Comparison of ENCODE assay signal across 9 cellular contexts in genomic region chr7:87151002-87151505, GRCh38. TPM values are rescaled to one million over a fixed set of nuclear protein-coding genes. Genes with fewer than 3 reads are reported as not detected.
A peak's percentile ranks its signal among the peaks of the same experiment; 100 is the strongest.
DNase-seq lines count a peak whose midpoint lies in the region; ATAC-seq, FAIRE-seq and TF ChIP-seq lines count a peak whose summit lies in the region.
"Had no signal": no experiment of that assay in that cellular context is flagged by ENCODE, and none has a peak within 500 bp of the region (broad histone marks: within the 10 kb centered on the region; RNA-seq: fewer than 3 reads in every experiment).

No MANE protein-coding gene starts in this region.

- H3K36me3 ChIP-seq in BLaER1 (no peaks in the 10 kb centered on the region), KOPT-K1 (ENCODE audit: insufficient read depth, low read length) (peaks cover 14% of the 10 kb centered on the region; the same call in 1 of the 2 replicates), neural cell (ENCODE audit: insufficient read depth, low read length) (no peaks in the 10 kb centered on the region), mucosa of descending colon (ENCODE audit: low read depth) (no peaks in the 10 kb centered on the region)

- peaks cover 32% of the 10 kb centered on the region for H3K4me1 Mint-ChIP-seq in chondrocyte (ENCODE audit: low read depth)

- peaks cover 3% of the 10 kb centered on the region for H3F3A ChIP-seq in neural cell (ENCODE audit: insufficient read depth, low read length, poor library complexity, severe bottlenecking)

- DNase-seq in chondrocyte (ENCODE audit: low spot score) (no peak), mucosa of descending colon (no peak), RKO (ENCODE audit: low spot score) (no peak), H54 (ENCODE audit: insufficient read length, low spot score) (no peak), NCI-H2171 treated with DMSO at 0.1 percent for 48 hours (lab: John Stamatoyannopoulos, UW) (no peak)
- DNase-seq: effector CD8-positive, alpha-beta T cell had no signal

- no peaks in the 10 kb centered on the region for H3K9me3 Mint-ChIP-seq in chondrocyte (ENCODE audit: low read depth)

- peaks cover 33% of the 10 kb centered on the region for H3K79me2 ChIP-seq in neural cell (replicated peaks; ENCODE audit: insufficient read depth, low read length)

- H3K27me3 Mint-ChIP-seq in chondrocyte (ENCODE audit: low read depth): no peaks in the 10 kb centered on the region

- no peak for TF ChIP-seq RAD21 in neural cell (conservative IDR thresholded peaks at IDR 0.05)

- H3K9me3 ChIP-seq in BLaER1: no peaks in the 10 kb centered on the region
- no peaks in the 10 kb centered on the region for H3K9me3 ChIP-seq in KOPT-K1 (ENCODE audit: insufficient read depth, low read length, poor library complexity, severe bottlenecking)
- no peaks in the 10 kb centered on the region for H3K9me3 ChIP-seq in neural cell (ENCODE audit: low read length)
- no peaks in the 10 kb centered on the region for H3K9me3 ChIP-seq in mucosa of descending colon

- no peak for TF ChIP-seq POLR2A in H54 (IDR thresholded peaks at IDR 0.05; ENCODE audit: low read depth, low read length)

- no peak overlapping the region for H3K4me3 ChIP-seq in BLaER1
- H3K4me3 ChIP-seq in neural cell (ENCODE audit: low read length): peak overlapping the region; percentile 81
- no peak overlapping the region for H3K4me3 ChIP-seq in mucosa of descending colon

- H3K4me2 ChIP-seq in BLaER1 (peak overlapping the region; percentile 77), neural cell (ENCODE audit: low read length) (peak overlapping the region; percentile 89)

- peaks cover 37% of the 10 kb centered on the region for H3K4me1 ChIP-seq in BLaER1
- peaks cover 24% of the 10 kb centered on the region for H3K4me1 ChIP-seq in mucosa of descending colon (ENCODE audit: low read depth)

- H3K27me3 ChIP-seq in BLaER1: no peaks in the 10 kb centered on the region
- H3K27me3 ChIP-seq in neural cell (ENCODE audit: insufficient read depth, low read depth, low read length): no peaks in the 10 kb centered on the region

- TF ChIP-seq CTCF in chondrocyte (IDR thresholded peaks at IDR 0.05): no peak
- no peak for TF ChIP-seq CTCF in neural cell (IDR thresholded peaks at IDR 0.05; ENCODE audit: poor library complexity, severe bottlenecking)
- TF ChIP-seq CTCF in mucosa of descending colon (IDR thresholded peaks at IDR 0.05): no peak

- no peak for FAIRE-seq in H54 (lab: Jason Lieb, UNC)

- intact Hi-C loops in mucosa of descending colon (cut with DNase I, micrococcal nuclease): loop anchor here in 1 of 2 donors (10.0 kb wide), 1 partner anchor 64 kb away; the partner anchor contains the start of gene TMEM243

- H2AFZ ChIP-seq in neural cell (ENCODE audit: low read depth, low read length): no peak overlapping the region

- peak overlapping the region; percentile 99 for H3K27ac Mint-ChIP-seq in chondrocyte (ENCODE audit: unreplicated experiment)

- no peak overlapping the region for H3K27ac ChIP-seq in BLaER1
- H3K27ac ChIP-seq in KOPT-K1 (ENCODE audit: low read depth, low read length, poor library complexity, severe bottlenecking): peak overlapping the region; percentile 97
- peak overlapping the region; percentile 94 for H3K27ac ChIP-seq in neural cell (ENCODE audit: low read length)

- H3K9me2 ChIP-seq in neural cell (ENCODE audit: insufficient read depth, low read length): no peaks in the 10 kb centered on the region

- H3K36me3 Mint-ChIP-seq in chondrocyte (ENCODE audit: low read depth): no peaks in the 10 kb centered on the region

- TF ChIP-seq EP300 in neural cell (conservative IDR thresholded peaks at IDR 0.05; ENCODE audit: poor library complexity, severe bottlenecking): no peak

- H4K20me1 ChIP-seq in BLaER1: peaks cover 29% of the 10 kb centered on the region
- H4K20me1 ChIP-seq in neural cell (ENCODE audit: insufficient read depth): no peaks in the 10 kb centered on the region

- H3K9ac ChIP-seq in BLaER1 (peak overlapping the region; percentile 98), neural cell (ENCODE audit: low read length) (peak overlapping the region; percentile 97)

- no peak for ATAC-seq in mucosa of descending colon

- H3K4me3 Mint-ChIP-seq in chondrocyte (ENCODE audit: unreplicated experiment): peak overlapping the region; percentile 83

TF ChIP-seq in neural cell, 6 proteins besides CTCF, POLR2A, EP300 and RAD21:
- no peak for TF ChIP-seq SMC3 (conservative IDR thresholded peaks at IDR 0.05; ENCODE audit: poor library complexity)
- TF ChIP-seq EZH2 (IDR thresholded peaks at IDR 0.05; ENCODE audit: borderline replicate concordance, insufficient read depth, low read length, poor library complexity, severe bottlenecking): no peak
- TF ChIP-seq POLR2AphosphoS5 (IDR thresholded peaks at IDR 0.05): no peak

RNA-seq across cellular contexts. Expression of gene DMTF1, which starts 1.2 kb away (rescaled TPM):
- total RNA-seq in chondrocyte: 55.6 to 82.8 TPM (median 56.8 TPM) in 3 replicates
- 253 and 314 TPM in 2 replicates for polyA plus RNA-seq in neural cell
- polyA minus RNA-seq in neural cell: 228 and 259 TPM in 2 replicates
- 10 to 100 TPM; 48.4 to 94.5 (median 91.9) TPM for total RNA-seq in mucosa of descending colon
